ENCODE assay signal across 17 cellular contexts in genomic region chr11:61888590-61888989, GRCh38. TPM values are rescaled to one million over a fixed set of nuclear protein-coding genes. Genes with fewer than 3 reads are reported as not detected.
A peak's percentile ranks its signal among the peaks of the same experiment; 100 is the strongest.
DNase-seq lines count a peak whose midpoint lies in the region; ATAC-seq and TF ChIP-seq lines count a peak whose summit lies in the region.
"Had no signal": no experiment of that assay in that cellular context is flagged by ENCODE, and none has a peak within 500 bp of the region (broad histone marks: within the 10 kb centered on the region; RNA-seq: fewer than 3 reads in every experiment).

No MANE protein-coding gene starts in this region.

- no peaks in the 10 kb centered on the region for H3K36me3 ChIP-seq in SK-N-SH (replicated peaks in 1 of 2; ENCODE audit: control insufficient read depth in 1 of 2, insufficient read depth in 2 of 2, low read length in 1 of 2)
- no peaks in the 10 kb centered on the region for H3K36me3 ChIP-seq in upper lobe of right lung
- no peaks in the 10 kb centered on the region for H3K36me3 ChIP-seq in CD8-positive, alpha-beta memory T cell (ENCODE audit: insufficient read depth, low read length)

- ATAC-seq in SK-N-SH treated with all-trans-retinoic acid at 6 μM for 48 hours (no peak), upper lobe of right lung (no peak), GM21367 (IDR thresholded peaks at IDR 0.05; ENCODE audit: unreplicated experiment) (no peak), HG03520 (IDR thresholded peaks at IDR 0.05; ENCODE audit: unreplicated experiment) (no peak)

- H3K4me2 ChIP-seq in SK-N-SH = peak overlapping the region; percentile 8; the same call in 1 of the 2 replicates

- no peaks in the 10 kb centered on the region for H3K9me3 ChIP-seq in SK-N-SH
- no peaks in the 10 kb centered on the region for H3K9me3 ChIP-seq in upper lobe of right lung
- no peaks in the 10 kb centered on the region for H3K9me3 ChIP-seq in CD8-positive, alpha-beta memory T cell (ENCODE audit: low read length)

- H3K27me3 ChIP-seq in SK-N-SH (ENCODE audit: insufficient read depth) (no peaks in the 10 kb centered on the region), upper lobe of right lung (no peaks in the 10 kb centered on the region)
- no peaks in the 10 kb centered on the region for H3K27me3 ChIP-seq in CD8-positive, alpha-beta memory T cell (ENCODE audit: insufficient read depth, low read length, poor library complexity, severe bottlenecking)

- H4K20me1 ChIP-seq in SK-N-SH (ENCODE audit: insufficient read depth) = peaks cover 2% of the 10 kb centered on the region; the same call in 1 of the 2 replicates

- no peak overlapping the region for H3K27ac Mint-ChIP-seq in nephron
- H3K27ac Mint-ChIP-seq in CD8-positive, alpha-beta memory T cell = no peak overlapping the region
- H3K27ac Mint-ChIP-seq: activated naive CD4-positive, alpha-beta T cell treated with anti-CD3 and anti-CD28 coated beads, Interleukin-2, amount 50 U/mL, for 24 hours; CD4-positive, CD25-positive, alpha-beta regulatory T cell had no signal

- 84% methylated on average over 9 of the region's 12 CpGs for WGBS in SK-N-SH (ENCODE audit: low lambda C conversion rate)

- H3K27ac ChIP-seq in SK-N-SH (ENCODE audit: low read depth in 2 of 2, low read length in 1 of 2) (peak overlapping the region in 1 of 2 experiments; percentile 52; a peak in 2 of 4 replicates), caudate nucleus (ENCODE audit: low read depth, low read length) (peak overlapping the region; percentile 36), upper lobe of right lung (peak overlapping the region; percentile 31)
- H3K27ac ChIP-seq in CD8-positive, alpha-beta memory T cell (ENCODE audit: low read depth, low read length) = no peak overlapping the region
- H3K27ac ChIP-seq: 22Rv1 had no signal

- no peaks in the 10 kb centered on the region for H3K9me3 Mint-ChIP-seq in nephron
- H3K9me3 Mint-ChIP-seq in CD8-positive, alpha-beta memory T cell = no peaks in the 10 kb centered on the region
- H3K9me3 Mint-ChIP-seq: activated naive CD4-positive, alpha-beta T cell treated with anti-CD3 and anti-CD28 coated beads, Interleukin-2, amount 50 U/mL, for 24 hours had no signal

- H3K4me3 Mint-ChIP-seq in nephron = peak overlapping the region in 2 of 3 experiments; percentile 56 to 60
- peak overlapping the region in 2 of 7 donors; percentile 40 to 60 for H3K4me3 Mint-ChIP-seq in CD8-positive, alpha-beta memory T cell
- H3K4me3 Mint-ChIP-seq: activated naive CD4-positive, alpha-beta T cell treated with anti-CD3 and anti-CD28 coated beads, Interleukin-2, amount 50 U/mL, for 24 hours had no signal

- no peak for TF ChIP-seq EP300 in SK-N-SH (IDR thresholded peaks at IDR 0.05; ENCODE audit: borderline replicate concordance in 1 of 2, low read depth in 1 of 2, low read length in 1 of 2)

- intact Hi-C loops in upper lobe of right lung (cut with DNase I) = no loop called here

- 0 out of 2 replicates have a peak overlapping the region, but pooled peaks have one; percentile 21 for H3K9ac ChIP-seq in SK-N-SH

- no peaks in the 10 kb centered on the region for H3K9me2 ChIP-seq in SK-N-SH

- H3K79me2 ChIP-seq in SK-N-SH (ENCODE audit: insufficient read depth) = peaks cover 47% of the 10 kb centered on the region

- DNase-seq in SK-N-SH (no peak), caudate nucleus (lab: John Stamatoyannopoulos, UW) (no peak), upper lobe of right lung (no peak)
- no peak for DNase-seq in CD8-positive, alpha-beta memory T cell
- DNase-seq: activated CD4-positive, alpha-beta T cell treated with anti-CD3 and anti-CD28 coated beads for 1 hour; CD4-positive, CD25-positive, alpha-beta regulatory T cell; cerebellar nuclear complex; H7; NCI-H1105 treated with DMSO at 0.1 percent for 48 hours; stimulated activated CD4-positive, alpha-beta T cell treated with anti-CD3 and anti-CD28 coated beads, Interleukin-4, amount 100 ng/mL, for 24 hours had no signal

- H3K36me3 Mint-ChIP-seq in nephron (ENCODE audit: low read depth) = no peaks in the 10 kb centered on the region
- H3K36me3 Mint-ChIP-seq in CD8-positive, alpha-beta memory T cell = no peaks in the 10 kb centered on the region
- H3K36me3 Mint-ChIP-seq: activated naive CD4-positive, alpha-beta T cell treated with anti-CD3 and anti-CD28 coated beads, Interleukin-2, amount 50 U/mL, for 24 hours; CD4-positive, CD25-positive, alpha-beta regulatory T cell had no signal

- POLR2A ChIA-PET in SK-N-SH (lab: Yijun Ruan, JAX) = interaction anchor here (0.5 kb wide), 1 partner anchor 238 kb away, joined by 3 read pairs; no protein-coding TSS in a partner anchor
- POLR2A ChIA-PET in CD8-positive, alpha-beta memory T cell (lab: Charles Lee) = no interaction called here

- H3K4me1 Mint-ChIP-seq in nephron = peaks cover 4% of the 10 kb centered on the region
- H3K4me1 Mint-ChIP-seq in CD8-positive, alpha-beta memory T cell = peaks cover 4 to 9% (median 4%) of the 10 kb centered on the region in 3 donors

- no peak overlapping the region for H2AFZ ChIP-seq in SK-N-SH (ENCODE audit: low read depth)

- peak overlapping the region in 1 of 2 experiments; percentile 19; a peak in 1 of 4 replicates for H3K4me3 ChIP-seq in SK-N-SH (ENCODE audit: low read depth in 2 of 2, low read length in 1 of 2)
- H3K4me3 ChIP-seq in upper lobe of right lung = no peak overlapping the region
- H3K4me3 ChIP-seq in CD8-positive, alpha-beta memory T cell (ENCODE audit: low read length) = no peak overlapping the region

- peaks cover 7 to 14% of the 10 kb centered on the region in 2 experiments; a peak in 3 of 4 replicates for H3K4me1 ChIP-seq in SK-N-SH (ENCODE audit: control insufficient read depth in 1 of 2, insufficient read depth in 2 of 2, low read depth in 1 of 2, low read length in 1 of 2)
- peaks cover 16% of the 10 kb centered on the region for H3K4me1 ChIP-seq in upper lobe of right lung
- H3K4me1 ChIP-seq in CD8-positive, alpha-beta memory T cell (ENCODE audit: insufficient read depth, low read length) = peaks cover 12% of the 10 kb centered on the region

- H3F3A ChIP-seq in SK-N-SH (replicated peaks; ENCODE audit: insufficient read depth) = peaks cover 31% of the 10 kb centered on the region

- peaks cover 7% of the 10 kb centered on the region for H3K27me3 Mint-ChIP-seq in nephron (ENCODE audit: low read depth)
- H3K27me3 Mint-ChIP-seq in CD8-positive, alpha-beta memory T cell = no peaks in the 10 kb centered on the region
- H3K27me3 Mint-ChIP-seq: activated naive CD4-positive, alpha-beta T cell treated with anti-CD3 and anti-CD28 coated beads, Interleukin-2, amount 50 U/mL, for 24 hours had no signal

- CTCF ChIA-PET in SK-N-SH (lab: Yijun Ruan, JAX) = interaction anchor here (0.6 to 6.9 kb wide), 4 partner anchors 9 to 220 kb away, joined by 3 to 64 read pairs (median 14); no protein-coding TSS in a partner anchor
- CTCF ChIA-PET in CD8-positive, alpha-beta memory T cell (lab: Charles Lee) = interaction anchor here (1.2 to 3.1 kb wide), 2 partner anchors 10 to 193 kb away, joined by 7 to 12 read pairs; no protein-coding TSS in a partner anchor

- no peak for TF ChIP-seq CTCF in SK-N-SH (IDR thresholded peaks at IDR 0.05)
- TF ChIP-seq CTCF in nephron (IDR thresholded peaks at IDR 0.05; ENCODE audit: unreplicated experiment in 3 of 3) = no peak
- TF ChIP-seq CTCF in upper lobe of right lung (IDR thresholded peaks at IDR 0.05) = no peak

- no peak for TF ChIP-seq RAD21 in SK-N-SH (IDR thresholded peaks at IDR 0.05; ENCODE audit: low read length)

TF ChIP-seq in SK-N-SH, 30 proteins besides CTCF, POLR2A, EP300 and RAD21 (continues in another document):
- no peak for TF ChIP-seq ELF1 (IDR thresholded peaks at IDR 0.05)
- no peak for TF ChIP-seq RXRA (IDR thresholded peaks at IDR 0.05; ENCODE audit: borderline replicate concordance, low read depth)
- no peak for TF ChIP-seq RCOR1 (IDR thresholded peaks at IDR 0.05; ENCODE audit: low read length)
- no peak for TF ChIP-seq JUND (IDR thresholded peaks at IDR 0.05)
- TF ChIP-seq, protein P1, sequence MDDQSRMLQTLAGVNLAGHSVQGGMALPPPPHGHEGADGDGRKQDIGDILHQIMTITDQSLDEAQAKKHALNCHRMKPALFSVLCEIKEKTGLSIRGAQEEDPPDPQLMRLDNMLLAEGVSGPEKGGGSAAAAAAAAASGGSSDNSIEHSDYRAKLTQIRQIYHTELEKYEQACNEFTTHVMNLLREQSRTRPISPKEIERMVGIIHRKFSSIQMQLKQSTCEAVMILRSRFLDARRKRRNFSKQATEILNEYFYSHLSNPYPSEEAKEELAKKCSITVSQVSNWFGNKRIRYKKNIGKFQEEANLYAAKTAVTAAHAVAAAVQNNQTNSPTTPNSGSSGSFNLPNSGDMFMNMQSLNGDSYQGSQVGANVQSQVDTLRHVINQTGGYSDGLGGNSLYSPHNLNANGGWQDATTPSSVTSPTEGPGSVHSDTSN (IDR thresholded peaks at IDR 0.05) = no peak
- no peak for TF ChIP-seq FOXM1 (IDR thresholded peaks at IDR 0.05; ENCODE audit: low read depth)

RNA-seq across cellular contexts. Expression of gene FADS3, which starts 2.8 kb away (rescaled TPM):
- 93.3 and 116 TPM in 2 replicates for polyA plus RNA-seq in SK-N-SH (2012; rRNA removed)
- 20.9 and 32.5 TPM in 2 replicates for polyA plus RNA-seq in SK-N-SH (2012; cell fraction: cytosol; rRNA removed)
- 761 and 764 TPM in 2 replicates for polyA plus RNA-seq in SK-N-SH (2012; cell fraction: nucleus; rRNA removed)
- total RNA-seq in upper lobe of right lung = 68.5 TPM
- total RNA-seq in CD8-positive, alpha-beta memory T cell = 1 to 10 TPM; 5.8 to 7.7 TPM
- polyA plus RNA-seq in CD8-positive, alpha-beta memory T cell = 2.6 TPM

RNA-seq across cellular contexts. Expression of gene RAB3IL1, which starts 28.8 kb away (rescaled TPM):
- polyA plus RNA-seq in SK-N-SH (2012; rRNA removed) = 9.8 and 10.2 TPM in 2 replicates
- 4.8 and 7.2 TPM in 2 replicates for polyA plus RNA-seq in SK-N-SH (2012; cell fraction: cytosol; rRNA removed)
- 14.6 and 16.0 TPM in 2 replicates for polyA plus RNA-seq in SK-N-SH (2012; cell fraction: nucleus; rRNA removed)
- 10.6 TPM for total RNA-seq in upper lobe of right lung
- total RNA-seq in CD8-positive, alpha-beta memory T cell = under 1 TPM; 0.28 to 0.53 TPM
- polyA plus RNA-seq in CD8-positive, alpha-beta memory T cell = not detected
- total RNA-seq: CD4-positive, CD25-positive, alpha-beta regulatory T cell; T-helper 2 cell treated with Interferon-gamma antibody and Interleukin-4, amounts not matched to agents 100 ng/mL and 5 ng/mL, for 36 hours had no signal
- polyA plus RNA-seq: CD4-positive, CD25-positive, alpha-beta regulatory T cell had no signal
